Comparison of ENCODE assay signal across 9 cellular contexts in the genomic region with DNA sequence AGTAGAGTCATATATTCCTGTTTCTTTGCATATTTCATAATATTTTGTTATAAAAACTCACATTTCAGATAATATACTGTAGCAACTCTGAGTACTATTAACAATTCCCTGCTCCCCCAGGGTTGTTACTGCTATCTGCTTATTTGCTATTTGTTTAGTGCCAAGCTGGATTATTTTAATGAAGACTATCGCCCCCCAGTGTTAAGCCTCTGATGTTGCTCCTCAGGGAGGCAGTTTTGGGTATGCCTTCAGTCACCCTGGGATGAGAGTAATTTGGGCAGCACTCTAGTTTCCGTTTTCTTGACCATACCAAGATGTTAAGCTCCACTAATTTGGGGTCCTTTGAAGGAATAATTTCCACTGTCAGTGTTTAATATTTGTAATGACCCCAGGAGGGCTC. TPM values are rescaled to one million over a fixed set of nuclear protein-coding genes. Genes with fewer than 3 reads are reported as not detected.
A peak's percentile ranks its signal among the peaks of the same experiment; 100 is the strongest.
DNase-seq lines count a peak whose midpoint lies in the region; ATAC-seq, FAIRE-seq and TF ChIP-seq lines count a peak whose summit lies in the region.
"Had no signal": no experiment of that assay in that cellular context is flagged by ENCODE, and none has a peak within 500 bp of the region (broad histone marks: within the 10 kb centered on the region; RNA-seq: fewer than 3 reads in every experiment).

No MANE protein-coding gene starts in this region.

- no peak overlapping the region for H3K4me3 ChIP-seq in AG04450 (ENCODE audit: low read depth, low read length)

- H3K27me3 ChIP-seq in AG04450 (ENCODE audit: control insufficient read depth, insufficient read depth, low read length): no peaks in the 10 kb centered on the region

- H3K27ac ChIP-seq in AG04450 (ENCODE audit: low read depth, low read length): no peak overlapping the region

- CTCF ChIA-PET in AG04450 (lab: Charles Lee): interaction anchor here (0.6 to 1.7 kb wide), 10 partner anchors 8 to 56 kb away, joined by 3 to 6 read pairs (median 4); no protein-coding TSS in a partner anchor

- TF ChIP-seq CTCF in AG04450 (IDR thresholded peaks at IDR 0.05; ENCODE audit: low read depth, low read length): peak; percentile 41

- ATAC-seq in left colon: no peak
- no peak for ATAC-seq in HG03521 (IDR thresholded peaks at IDR 0.05; ENCODE audit: unreplicated experiment)
- no peak for ATAC-seq in GM19463 (IDR thresholded peaks at IDR 0.05; ENCODE audit: unreplicated experiment)

- peak; percentile 19 for FAIRE-seq in G401.6 (lab: Jason Lieb, UNC)

- POLR2A ChIA-PET in AG04450 (lab: Yijun Ruan, JAX): interaction anchor here (0.7 kb wide), 1 partner anchor 46 kb away, joined by 3 read pairs; a partner anchor contains a TSS

- intact Hi-C loops in left colon (cut with DNase I, micrococcal nuclease): no loop called here

- H3K9me3 ChIP-seq in AG04450 (ENCODE audit: control insufficient read depth, insufficient read depth, low read length): no peaks in the 10 kb centered on the region

- no peak for DNase-seq in AG04450 (ENCODE audit: low read depth, low spot score)
- peak; percentile 70 for DNase-seq in NCI-H748 (lab: John Stamatoyannopoulos, UW; ENCODE audit: unreplicated experiment)
- peak; percentile 8 for DNase-seq in fibroblast of gingiva (ENCODE audit: low read depth)
- no peak for DNase-seq in left colon
- DNase-seq in cerebellar nuclear complex (lab: John Stamatoyannopoulos, UW): no peak
- DNase-seq: NCI-H1092 had no signal

RNA-seq across cellular contexts. Expression of a gene that starts 46.0 kb away (rescaled TPM):
- 33.3 and 42.1 TPM in 2 replicates for polyA plus RNA-seq in AG04450 (2011; rRNA removed)
- 10.3 and 18.4 TPM in 2 replicates for polyA minus RNA-seq in AG04450 (2011; rRNA and poly(A)+ RNA removed)
- total RNA-seq in left colon: 10 to 100 TPM; 52.3 to 55.2 TPM

Comparison
In these comparisons a context has a peak if more than half of its experiments do, and no peak if none do; other contexts are left out.
1. DNase-seq: peak in NCI-H748 (single experiment) and fibroblast of gingiva (single experiment); none in AG04450 (single experiment), left colon (0 of 2) and cerebellar nuclear complex (0 of 2).